In the genomic region with DNA sequence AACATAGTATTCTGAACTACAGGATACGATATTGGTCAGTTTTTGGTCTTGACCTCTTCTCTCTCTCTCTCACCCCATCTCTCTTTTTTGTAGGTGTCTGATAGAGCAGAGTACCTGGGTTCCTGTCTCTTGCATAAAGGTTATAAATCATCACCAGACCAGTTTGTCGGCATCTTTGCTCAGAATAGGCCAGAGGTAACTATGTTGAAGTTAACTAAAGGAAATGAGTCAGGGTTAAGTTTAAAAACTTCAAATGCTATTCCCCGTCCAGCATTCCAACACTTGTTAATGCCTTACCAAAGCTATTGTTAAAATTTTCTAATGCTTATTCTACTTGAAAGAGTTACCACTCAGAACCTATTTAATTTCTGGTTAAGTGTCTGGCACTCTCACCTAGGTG, we compare ENCODE assay signal across 2 cellular contexts.
TF ChIP-seq lines count a peak whose summit lies in the region.

No MANE protein-coding gene starts in this region.

TF ChIP-seq in GM12878, 131 proteins besides CTCF, POLR2A, EP300 and RAD21:
- TF ChIP-seq BACH1 (IDR thresholded peaks at IDR 0.05; ENCODE audit: borderline replicate concordance), result no peak
TF ChIP-seq in GM12878: peak in this region for 0.

TF ChIP-seq in HepG2, 621 proteins besides CTCF, POLR2A, EP300 and RAD21:
- TF ChIP-seq, protein P1, sequence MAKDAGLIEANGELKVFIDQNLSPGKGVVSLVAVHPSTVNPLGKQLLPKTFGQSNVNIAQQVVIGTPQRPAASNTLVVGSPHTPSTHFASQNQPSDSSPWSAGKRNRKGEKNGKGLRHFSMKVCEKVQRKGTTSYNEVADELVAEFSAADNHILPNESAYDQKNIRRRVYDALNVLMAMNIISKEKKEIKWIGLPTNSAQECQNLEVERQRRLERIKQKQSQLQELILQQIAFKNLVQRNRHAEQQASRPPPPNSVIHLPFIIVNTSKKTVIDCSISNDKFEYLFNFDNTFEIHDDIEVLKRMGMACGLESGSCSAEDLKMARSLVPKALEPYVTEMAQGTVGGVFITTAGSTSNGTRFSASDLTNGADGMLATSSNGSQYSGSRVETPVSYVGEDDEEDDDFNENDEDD (CRISPR knock-in tag; IDR thresholded peaks at IDR 0.05; ENCODE audit: borderline replicate concordance), result no peak
- TF ChIP-seq, protein P2, sequence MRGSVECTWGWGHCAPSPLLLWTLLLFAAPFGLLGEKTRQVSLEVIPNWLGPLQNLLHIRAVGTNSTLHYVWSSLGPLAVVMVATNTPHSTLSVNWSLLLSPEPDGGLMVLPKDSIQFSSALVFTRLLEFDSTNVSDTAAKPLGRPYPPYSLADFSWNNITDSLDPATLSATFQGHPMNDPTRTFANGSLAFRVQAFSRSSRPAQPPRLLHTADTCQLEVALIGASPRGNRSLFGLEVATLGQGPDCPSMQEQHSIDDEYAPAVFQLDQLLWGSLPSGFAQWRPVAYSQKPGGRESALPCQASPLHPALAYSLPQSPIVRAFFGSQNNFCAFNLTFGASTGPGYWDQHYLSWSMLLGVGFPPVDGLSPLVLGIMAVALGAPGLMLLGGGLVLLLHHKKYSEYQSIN (CRISPR knock-in tag; IDR thresholded peaks at IDR 0.05; ENCODE audit: borderline replicate concordance), result no peak
- TF ChIP-seq, protein P3, sequence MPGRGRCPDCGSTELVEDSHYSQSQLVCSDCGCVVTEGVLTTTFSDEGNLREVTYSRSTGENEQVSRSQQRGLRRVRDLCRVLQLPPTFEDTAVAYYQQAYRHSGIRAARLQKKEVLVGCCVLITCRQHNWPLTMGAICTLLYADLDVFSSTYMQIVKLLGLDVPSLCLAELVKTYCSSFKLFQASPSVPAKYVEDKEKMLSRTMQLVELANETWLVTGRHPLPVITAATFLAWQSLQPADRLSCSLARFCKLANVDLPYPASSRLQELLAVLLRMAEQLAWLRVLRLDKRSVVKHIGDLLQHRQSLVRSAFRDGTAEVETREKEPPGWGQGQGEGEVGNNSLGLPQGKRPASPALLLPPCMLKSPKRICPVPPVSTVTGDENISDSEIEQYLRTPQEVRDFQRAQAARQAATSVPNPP (CRISPR knock-in tag; IDR thresholded peaks at IDR 0.05), result no peak
- no peak for TF ChIP-seq SNRNP70 (IDR thresholded peaks at IDR 0.05; ENCODE audit: low read depth, low read length)
- TF ChIP-seq, protein P4, sequence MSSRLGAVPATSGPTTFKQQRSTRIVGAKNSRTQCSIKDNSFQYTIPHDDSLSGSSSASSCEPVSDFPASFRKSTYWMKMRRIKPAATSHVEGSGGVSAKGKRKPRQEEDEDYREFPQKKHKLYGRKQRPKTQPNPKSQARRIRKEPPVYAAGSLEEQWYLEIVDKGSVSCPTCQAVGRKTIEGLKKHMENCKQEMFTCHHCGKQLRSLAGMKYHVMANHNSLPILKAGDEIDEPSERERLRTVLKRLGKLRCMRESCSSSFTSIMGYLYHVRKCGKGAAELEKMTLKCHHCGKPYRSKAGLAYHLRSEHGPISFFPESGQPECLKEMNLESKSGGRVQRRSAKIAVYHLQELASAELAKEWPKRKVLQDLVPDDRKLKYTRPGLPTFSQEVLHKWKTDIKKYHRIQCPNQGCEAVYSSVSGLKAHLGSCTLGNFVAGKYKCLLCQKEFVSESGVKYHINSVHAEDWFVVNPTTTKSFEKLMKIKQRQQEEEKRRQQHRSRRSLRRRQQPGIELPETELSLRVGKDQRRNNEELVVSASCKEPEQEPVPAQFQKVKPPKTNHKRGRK (CRISPR knock-in tag; IDR thresholded peaks at IDR 0.05), result no peak
TF ChIP-seq in HepG2: peak in this region for 0.
